ENCODE assay signal across 1 cellular context in genomic region chr19:13155472-13156284, GRCh38.
A peak's percentile ranks its signal among the peaks of the same experiment; 100 is the strongest.
TF ChIP-seq lines count a peak whose summit lies in the region.

No MANE protein-coding gene starts in this region.

TF ChIP-seq in HEK293, 187 proteins besides CTCF, POLR2A, EP300 and RAD21 (continued from another document):
- TF ChIP-seq, protein P1, sequence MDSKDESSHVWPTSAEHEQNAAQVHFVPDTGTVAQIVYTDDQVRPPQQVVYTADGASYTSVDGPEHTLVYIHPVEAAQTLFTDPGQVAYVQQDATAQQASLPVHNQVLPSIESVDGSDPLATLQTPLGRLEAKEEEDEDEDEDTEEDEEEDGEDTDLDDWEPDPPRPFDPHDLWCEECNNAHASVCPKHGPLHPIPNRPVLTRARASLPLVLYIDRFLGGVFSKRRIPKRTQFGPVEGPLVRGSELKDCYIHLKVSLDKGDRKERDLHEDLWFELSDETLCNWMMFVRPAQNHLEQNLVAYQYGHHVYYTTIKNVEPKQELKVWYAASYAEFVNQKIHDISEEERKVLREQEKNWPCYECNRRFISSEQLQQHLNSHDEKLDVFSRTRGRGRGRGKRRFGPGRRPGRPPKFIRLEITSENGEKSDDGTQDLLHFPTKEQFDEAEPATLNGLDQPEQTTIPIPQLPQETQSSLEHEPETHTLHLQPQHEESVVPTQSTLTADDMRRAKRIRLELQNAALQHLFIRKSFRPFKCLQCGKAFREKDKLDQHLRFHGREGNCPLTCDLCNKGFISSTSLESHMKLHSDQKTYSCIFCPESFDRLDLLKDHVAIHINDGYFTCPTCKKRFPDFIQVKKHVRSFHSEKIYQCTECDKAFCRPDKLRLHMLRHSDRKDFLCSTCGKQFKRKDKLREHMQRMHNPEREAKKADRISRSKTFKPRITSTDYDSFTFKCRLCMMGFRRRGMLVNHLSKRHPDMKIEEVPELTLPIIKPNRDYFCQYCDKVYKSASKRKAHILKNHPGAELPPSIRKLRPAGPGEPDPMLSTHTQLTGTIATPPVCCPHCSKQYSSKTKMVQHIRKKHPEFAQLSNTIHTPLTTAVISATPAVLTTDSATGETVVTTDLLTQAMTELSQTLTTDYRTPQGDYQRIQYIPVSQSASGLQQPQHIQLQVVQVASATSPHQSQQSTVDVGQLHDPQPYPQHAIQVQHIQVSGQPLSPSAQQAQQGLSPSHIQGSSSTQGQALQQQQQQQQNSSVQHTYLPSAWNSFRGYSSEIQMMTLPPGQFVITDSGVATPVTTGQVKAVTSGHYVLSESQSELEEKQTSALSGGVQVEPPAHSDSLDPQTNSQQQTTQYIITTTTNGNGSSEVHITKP (tag by site-specific recombination; IDR thresholded peaks at IDR 0.05), result no peak
- TF ChIP-seq KLF9 (tag by site-specific recombination; IDR thresholded peaks at IDR 0.05; ENCODE audit: low read depth) (peak; percentile 29; the same call in 1 of the 2 replicates), MZF1 (tag by site-specific recombination; IDR thresholded peaks at IDR 0.05; ENCODE audit: borderline replicate concordance) (0 out of 2 replicates have a peak, but pooled peaks have one; percentile 6), ZNF433 (tag by site-specific recombination; IDR thresholded peaks at IDR 0.05; ENCODE audit: low read depth) (no peak), PATZ1 (tag by site-specific recombination; IDR thresholded peaks at IDR 0.05) (peak; percentile 33; the same call in 1 of the 2 replicates), SP2 (tag by site-specific recombination; IDR thresholded peaks at IDR 0.05) (peak; percentile 53), ZIC2 (tag by site-specific recombination; IDR thresholded peaks at IDR 0.05) (0 out of 2 replicates have a peak, but pooled peaks have one; percentile 42), ZNF341 (tag by site-specific recombination; IDR thresholded peaks at IDR 0.05; ENCODE audit: low read depth) (peak; percentile 40; the same call in 1 of the 2 replicates), ZNF324 (tag by site-specific recombination; IDR thresholded peaks at IDR 0.05) (no peak; the same call in 1 of the 2 replicates), KLF17 (tag by site-specific recombination; IDR thresholded peaks at IDR 0.05) (peak; percentile 53; the same call in 1 of the 2 replicates), ZNF132 (tag by site-specific recombination; IDR thresholded peaks at IDR 0.05; ENCODE audit: borderline replicate concordance) (no peak), GLIS1 (tag by site-specific recombination; IDR thresholded peaks at IDR 0.05) (peak; percentile 11; the same call in 1 of the 2 replicates), ZBTB8A (tag by site-specific recombination; IDR thresholded peaks at IDR 0.05) (no peak), FEZF1 (tag by site-specific recombination; IDR thresholded peaks at IDR 0.05) (no peak), ZBTB44 (tag by site-specific recombination; IDR thresholded peaks at IDR 0.05) (0 out of 2 replicates have a peak, but pooled peaks have one; percentile 8), SP7 (tag by site-specific recombination; IDR thresholded peaks at IDR 0.05) (no peak), ZNF37A (tag by site-specific recombination; IDR thresholded peaks at IDR 0.05) (no peak), EGR2 (tag by site-specific recombination; IDR thresholded peaks at IDR 0.05; ENCODE audit: low read depth) (peak; percentile 96), ZNF202 (tag by site-specific recombination; IDR thresholded peaks at IDR 0.05; ENCODE audit: borderline replicate concordance) (no peak), IKZF3 (tag by site-specific recombination; IDR thresholded peaks at IDR 0.05) (peak; percentile 9; the same call in 1 of the 2 replicates), ZBTB20 (tag by site-specific recombination; IDR thresholded peaks at IDR 0.05) (peak; percentile 44; the same call in 1 of the 2 replicates), ZBTB11 (tag by site-specific recombination; conservative IDR thresholded peaks at IDR 0.05; ENCODE audit: low read depth) (no peak), ZNF76 (tag by site-specific recombination; IDR thresholded peaks at IDR 0.05; ENCODE audit: borderline replicate concordance, low read depth) (peak; percentile 45; the same call in 1 of the 2 replicates), ZFHX2 (tag by site-specific recombination; conservative IDR thresholded peaks at IDR 0.05) (peak; percentile 97), YY1 (tag by site-specific recombination; IDR thresholded peaks at IDR 0.05) (no peak), ZNF138 (tag by site-specific recombination; IDR thresholded peaks at IDR 0.05; ENCODE audit: borderline replicate concordance) (no peak), ZNF658 (tag by site-specific recombination; IDR thresholded peaks at IDR 0.05) (no peak), ZSCAN23 (tag by site-specific recombination; IDR thresholded peaks at IDR 0.05) (no peak), ZNF366 (tag by site-specific recombination; conservative IDR thresholded peaks at IDR 0.05) (no peak), ZNF211 (tag by site-specific recombination; IDR thresholded peaks at IDR 0.05; ENCODE audit: low read depth) (no peak), KLF1 (tag by site-specific recombination; IDR thresholded peaks at IDR 0.05) (peak; percentile 77)
